26 cellular contexts compared by ENCODE assay signal in genomic region chr5:151917931-151918330, GRCh38. TPM values are rescaled to one million over a fixed set of nuclear protein-coding genes. Genes with fewer than 3 reads are reported as not detected.
A peak's percentile ranks its signal among the peaks of the same experiment; 100 is the strongest.
DNase-seq lines count a peak whose midpoint lies in the region; ATAC-seq, FAIRE-seq and TF ChIP-seq lines count a peak whose summit lies in the region.
"Had no signal": no experiment of that assay in that cellular context is flagged by ENCODE, and none has a peak within 500 bp of the region (broad histone marks: within the 10 kb centered on the region; RNA-seq: fewer than 3 reads in every experiment).

No MANE protein-coding gene starts in this region.

- no peaks in the 10 kb centered on the region for H3K79me1 ChIP-seq in H1 (ENCODE audit: low read depth, low read length)

- H4K5ac ChIP-seq in H1 (ENCODE audit: insufficient read length, low read depth, low read length) = no peak overlapping the region

- in situ Hi-C loops in KBM-7 (cut with MboI; ENCODE audit: low pct_unique_long_range_greater_than_20kb, low sequenced_read_pairs) = no loop called here

- H3K4me1 Mint-ChIP-seq in neural progenitor cell = peaks cover 36% of the 10 kb centered on the region

- H2BK120ac ChIP-seq in H1 (replicated peaks; ENCODE audit: low read depth, low read length) = no peak overlapping the region

- no peak for ATAC-seq in HG02759 (IDR thresholded peaks at IDR 0.05; ENCODE audit: unreplicated experiment)
- no peak for ATAC-seq in right lobe of liver
- ATAC-seq: Right ventricle myocardium inferior had no signal

- H3K23ac ChIP-seq in H1 (ENCODE audit: insufficient read length) = no peak overlapping the region

- H3K36me3 Mint-ChIP-seq in neural progenitor cell = no peaks in the 10 kb centered on the region

- H3K4me2 ChIP-seq in H1 (ENCODE audit: insufficient read depth in 1 of 2, low read depth in 2 of 2, low read length in 2 of 2) = peak overlapping the region; percentile 1 to 19; a peak in 1 of 4 replicates
- peak overlapping the region; percentile 19 for H3K4me2 ChIP-seq in neural progenitor cell

- H3K36me3 ChIP-seq in H7 (replicated peaks; ENCODE audit: control insufficient read depth, insufficient read depth, low read length) = no peaks in the 10 kb centered on the region
- H3K36me3 ChIP-seq in H1 (ENCODE audit: control insufficient read depth in 2 of 4, insufficient read depth in 4 of 4, low read length in 3 of 4) = no peaks in the 10 kb centered on the region
- H3K36me3 ChIP-seq in neural progenitor cell = no peaks in the 10 kb centered on the region
- no peaks in the 10 kb centered on the region for H3K36me3 ChIP-seq in right lobe of liver

- H4K20me1 ChIP-seq in H1 (replicated peaks in 1 of 2; ENCODE audit: control insufficient read depth in 1 of 2, insufficient read depth in 2 of 2, low read length in 2 of 2) (no peaks in the 10 kb centered on the region), neural progenitor cell (ENCODE audit: low read depth) (peaks cover 57% of the 10 kb centered on the region)

- H3K4me3 ChIP-seq in H7 (ENCODE audit: insufficient read depth, low read depth, low read length) (no peak overlapping the region), H1 (ENCODE audit: extremely low read depth in 1 of 4, insufficient read depth in 2 of 4, low read depth in 3 of 4, low read length in 4 of 4) (no peak overlapping the region), neural progenitor cell (no peak overlapping the region), right lobe of liver (no peak overlapping the region)

- WGBS in H1 (ENCODE audit: extremely low coverage in 1 of 2, insufficient coverage in 1 of 2, insufficient read length in 1 of 2, insufficient replicate concordance in 2 of 2, low coverage in 1 of 2, low lambda C conversion rate in 2 of 2, missing lambda C conversion rate in 1 of 2), 2 experiments = 75% methylated on average over 2 of the region's 2 CpGs; no CpG with 5 or more reads in 1 of the 2 experiments
- 67% methylated on average over 2 of the region's 2 CpGs for WGBS in right lobe of liver (ENCODE audit: insufficient coverage, low coverage, low lambda C conversion rate, missing lambda C conversion rate)

- FAIRE-seq in H1 (lab: Jason Lieb, UNC) = no peak
- FAIRE-seq: A204.1, RCC 7860 had no signal

- no peak overlapping the region for H3K14ac ChIP-seq in H1 (ENCODE audit: insufficient read length)

- H2AFZ ChIP-seq in H1 (ENCODE audit: low read length) (no peak overlapping the region), neural progenitor cell (replicated peaks) (no peak overlapping the region)

- DNase-seq in H7 (peak; percentile 14), NCI-H69 (lab: John Stamatoyannopoulos, UW) (peak; percentile 61), H1 (ENCODE audit: low read depth in 1 of 2, low spot score in 2 of 2) (no peak), neural progenitor cell (ENCODE audit: low spot score) (peak; percentile 92), KBM-7 (no peak), right lobe of liver (no peak)
- DNase-seq in activated T-cell treated with anti-CD3 and anti-CD28 coated beads, Interleukin-2, amount 50 U/mL, for 48 hours = no peak
- DNase-seq: Caco-2; CD4-positive, alpha-beta T cell; GDM1; GOT3; MM.1S; NCI-H1092; NCI-H146; NCI-H2107; NCI-H345; NCI-H526 had no signal

- H3K27ac Mint-ChIP-seq in neural progenitor cell = no peak overlapping the region
- H3K27ac Mint-ChIP-seq: CD4-positive, alpha-beta T cell had no signal

- POLR2A ChIA-PET in H1 (lab: Charles Lee; ENCODE audit: partially characterized antibody) = no interaction called here

- no peaks in the 10 kb centered on the region for H3K9me3 Mint-ChIP-seq in neural progenitor cell
- H3K9me3 Mint-ChIP-seq: CD4-positive, alpha-beta T cell had no signal

- H3K27me3 Mint-ChIP-seq in neural progenitor cell (ENCODE audit: insufficient read depth, low read depth) = peaks cover 49% of the 10 kb centered on the region

- H2BK5ac ChIP-seq in H1 (ENCODE audit: low read depth, low read length) = no peak overlapping the region

- no peak overlapping the region for H3K4ac ChIP-seq in H1 (replicated peaks; ENCODE audit: insufficient read length, low read depth, low read length)

- H2BK15ac ChIP-seq in H1 (ENCODE audit: low read length) = no peak overlapping the region

- H3K27ac ChIP-seq in H1 (ENCODE audit: low read depth, low read length) = no peak overlapping the region
- no peak overlapping the region for H3K27ac ChIP-seq in neural progenitor cell
- H3K27ac ChIP-seq in right lobe of liver = no peak overlapping the region

- no peak overlapping the region for H2AK5ac ChIP-seq in H1 (ENCODE audit: low read depth, low read length)

- intact Hi-C loops in right lobe of liver (cut with DNase I) = no loop called here

- TF ChIP-seq POLR2A in H1 (IDR thresholded peaks at IDR 0.05; ENCODE audit: control extremely low read depth in 1 of 2, low read depth in 2 of 2, low read length in 2 of 2) (no peak), right lobe of liver (IDR thresholded peaks at IDR 0.05) (no peak)

- no peak overlapping the region for H4K91ac ChIP-seq in H1 (replicated peaks; ENCODE audit: insufficient read length, low read length)

- peaks cover 20% of the 10 kb centered on the region for H3F3A ChIP-seq in neural progenitor cell (ENCODE audit: low read depth)

- TF ChIP-seq EP300 in H1 (IDR thresholded peaks at IDR 0.05; ENCODE audit: borderline replicate concordance in 1 of 2, low read depth in 2 of 2, low read length in 2 of 2) = peak in 1 of 2 experiments; percentile 37; a peak in 1 of 3 replicates

- peak overlapping the region; percentile 9 for H3K4me3 Mint-ChIP-seq in neural progenitor cell
- H3K4me3 Mint-ChIP-seq: CD4-positive, alpha-beta T cell had no signal

- no peak overlapping the region for H4K8ac ChIP-seq in H1 (ENCODE audit: extremely low read depth, insufficient read depth, low read length)

- no peak overlapping the region for H2BK20ac ChIP-seq in H1 (ENCODE audit: low read length)

- H3K4me1 ChIP-seq in H1 (replicated peaks in 1 of 4; ENCODE audit: control insufficient read depth in 3 of 4, insufficient read depth in 4 of 4, low read length in 3 of 4) (peaks cover 0 to 2% (median 0%) of the 10 kb centered on the region in 4 experiments; a peak in 2 of 7 replicates), neural progenitor cell (peaks cover 13% of the 10 kb centered on the region), right lobe of liver (no peaks in the 10 kb centered on the region)
- H3K4me1 ChIP-seq: Caco-2 had no signal

- H3K18ac ChIP-seq in H1 (ENCODE audit: extremely low read depth, low read length) = no peak overlapping the region

- H3K23me2 ChIP-seq in H1 (ENCODE audit: low read depth, low read length) = no peaks in the 10 kb centered on the region

- no peak overlapping the region for H3K56ac ChIP-seq in H1 (replicated peaks; ENCODE audit: insufficient read length, low read depth, low read length)

- H3K9ac ChIP-seq in H1 (replicated peaks in 1 of 4; ENCODE audit: extremely low read depth in 1 of 4, low read depth in 3 of 4, low read length in 3 of 4) (no peak overlapping the region), neural progenitor cell (no peak overlapping the region)

- no peaks in the 10 kb centered on the region for H3K9me3 ChIP-seq in H1 (ENCODE audit: insufficient read depth in 2 of 2, low read depth in 1 of 2, low read length in 1 of 2)
- H3K9me3 ChIP-seq in neural progenitor cell (ENCODE audit: low read depth) = no peaks in the 10 kb centered on the region
- no peaks in the 10 kb centered on the region for H3K9me3 ChIP-seq in right lobe of liver
- H3K9me3 ChIP-seq: Caco-2 had no signal

- H3K79me2 ChIP-seq in H1 (ENCODE audit: control insufficient read depth in 1 of 2, insufficient read depth in 2 of 2, low read length in 2 of 2) = no peaks in the 10 kb centered on the region
- H3K79me2 ChIP-seq in neural progenitor cell (ENCODE audit: low read depth) = no peaks in the 10 kb centered on the region

- no peak for TF ChIP-seq RAD21 in H1 (IDR thresholded peaks at IDR 0.05 in 1 of 2, conservative IDR thresholded peaks at IDR 0.05 in 1 of 2; ENCODE audit: low read depth in 2 of 2, low read length in 2 of 2)

- CTCF ChIA-PET in H1 (lab: Charles Lee; ENCODE audit: partially characterized antibody) = interaction anchor here (0.9 to 1.3 kb wide), 5 partner anchors 14 to 225 kb away, joined by 3 to 4 read pairs (median 3); no protein-coding TSS in a partner anchor

- H3K27me3 ChIP-seq in H7 (ENCODE audit: control insufficient read depth, insufficient read depth, low read length) (peaks cover 4% of the 10 kb centered on the region), H1 (replicated peaks in 1 of 4; ENCODE audit: control insufficient read depth in 3 of 4, extremely low read depth in 1 of 4, insufficient read depth in 3 of 4, low read length in 3 of 4) (peaks cover 0 to 25% (median 10%) of the 10 kb centered on the region in 4 experiments; a peak in 5 of 7 replicates), neural progenitor cell (peaks cover 99% of the 10 kb centered on the region), right lobe of liver (no peaks in the 10 kb centered on the region)

- TF ChIP-seq CTCF in H1 (IDR thresholded peaks at IDR 0.05; ENCODE audit: control extremely low read depth in 1 of 3, insufficient read depth in 1 of 3, low read depth in 1 of 3, low read length in 3 of 3) (no peak), neural progenitor cell (IDR thresholded peaks at IDR 0.05) (no peak), right lobe of liver (IDR thresholded peaks at IDR 0.05) (no peak)

- H2BK12ac ChIP-seq in H1 (ENCODE audit: low read depth, low read length) = no peak overlapping the region

TF ChIP-seq in H1, 55 proteins besides CTCF, POLR2A, EP300 and RAD21 (continues in another document):
- TF ChIP-seq FOSL1 (IDR thresholded peaks at IDR 0.05; ENCODE audit: insufficient read depth, low read depth, low read length) = no peak
- TF ChIP-seq KDM4A (IDR thresholded peaks at IDR 0.05; ENCODE audit: low read depth, low read length, severe bottlenecking) = no peak
- no peak for TF ChIP-seq POLR2AphosphoS5 (IDR thresholded peaks at IDR 0.05; ENCODE audit: low read depth, low read length)
- no peak for TF ChIP-seq YY1 (IDR thresholded peaks at IDR 0.05; ENCODE audit: low read depth, low read length)
- no peak for TF ChIP-seq MAFK (IDR thresholded peaks at IDR 0.05; ENCODE audit: low read depth, low read length)
- TF ChIP-seq SP4 (IDR thresholded peaks at IDR 0.05; ENCODE audit: low read length) = no peak
- peak; percentile 74 for TF ChIP-seq SP1 (IDR thresholded peaks at IDR 0.05; ENCODE audit: low read depth, low read length)

RNA-seq across cellular contexts. Expression of gene GLRA1, which starts 6.7 kb away (rescaled TPM):
- not detected in 2 replicates for total RNA-seq in H7 (2014; rRNA removed; shearing (Covaris generic))
- total RNA-seq in H1 (2021; fragmentation: NEBNext Ultra II Directional; extraction: Animal tissue kit (Norgen Biotek cat#: 25700)) = not detected in 2 replicates
- not detected in 2 replicates for polyA plus RNA-seq in H1 (2011; rRNA removed)
- not detected for polyA plus RNA-seq in H1 (2011; cell fraction: cytosol; rRNA removed)
- not detected for polyA plus RNA-seq in H1 (2011; cell fraction: nucleus; rRNA removed)
- polyA plus RNA-seq in H1 (2012, experiment 1 of 2) = not detected in 4 replicates
- polyA plus RNA-seq in H1 (2012, experiment 2 of 2) = not detected
- 0.06 TPM for polyA plus RNA-seq in H1 (2013, experiment 1 of 2)
- polyA plus RNA-seq in H1 (2013, experiment 2 of 2) = not detected
- polyA minus RNA-seq in H1 (2011; rRNA and poly(A)+ RNA removed) = not detected in 2 replicates
- not detected for polyA minus RNA-seq in H1 (2011; cell fraction: cytosol; rRNA and poly(A)+ RNA removed)
- not detected for polyA minus RNA-seq in H1 (2011; cell fraction: nucleus; rRNA and poly(A)+ RNA removed)
- total RNA-seq in neural progenitor cell (ENCODE audit: low replicate concordance) (not detected in 2 replicates), right lobe of liver (not detected)
- total RNA-seq: Caco-2; CD4-positive, alpha-beta T cell; HT1080; LHCN-M2; OCI-LY7; Right ventricle myocardium inferior; SK-MEL-5 had no signal
- polyA plus RNA-seq: BJ had no signal

Comparison
In these comparisons a context has a peak if more than half of its experiments do, and no peak if none do; other contexts are left out.
1. DNase-seq: peak in H7 (single experiment), NCI-H69 (single experiment) and neural progenitor cell (single experiment); none in H1 (0 of 2), activated T-cell treated with anti-CD3 and anti-CD28 coated beads, Interleukin-2, amount 50 U/mL, for 48 hours (0 of 2), KBM-7 (single experiment) and right lobe of liver (0 of 3).